ENCODE assay signal across 7 cellular contexts in the genomic region with DNA sequence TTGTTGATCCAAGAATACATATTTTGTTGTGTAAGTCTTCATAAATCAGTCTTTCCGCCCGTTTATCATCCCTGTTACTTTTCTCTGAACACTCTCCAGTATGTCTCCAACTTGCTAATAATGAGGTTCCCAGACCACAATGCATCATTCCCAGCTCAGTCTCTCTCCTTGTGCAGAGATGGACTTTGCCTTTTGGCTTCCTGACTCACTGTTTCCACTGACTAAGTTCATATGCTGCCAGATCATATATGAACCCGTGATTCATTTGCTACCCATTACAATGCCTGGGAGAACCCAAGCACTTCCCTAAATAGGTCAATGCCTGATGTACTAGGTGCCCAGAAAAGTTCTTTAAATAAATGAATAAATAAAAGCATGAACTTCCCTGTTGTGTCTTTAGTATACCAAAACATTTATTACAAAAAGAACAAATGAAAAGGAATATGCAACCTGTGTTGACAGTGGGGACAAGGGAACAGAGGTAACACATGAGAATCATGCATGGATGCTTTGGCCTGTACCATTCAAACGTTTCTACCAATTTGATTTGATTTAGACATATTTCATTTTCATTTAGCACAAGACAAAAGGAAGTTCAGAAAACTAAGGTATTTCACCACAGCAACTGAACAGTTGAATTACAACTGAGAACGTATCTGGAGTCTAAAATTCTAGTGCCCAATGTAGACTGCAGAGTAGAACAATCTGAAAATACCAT.
DNase-seq lines count a peak whose midpoint lies in the region; ATAC-seq and TF ChIP-seq lines count a peak whose summit lies in the region.

No MANE protein-coding gene starts in this region.

- no peaks in the 10 kb centered on the region for H3K9me3 ChIP-seq in left lung
- no peaks in the 10 kb centered on the region for H3K9me3 ChIP-seq in prostate gland

- H3K36me3 ChIP-seq in left lung (no peaks in the 10 kb centered on the region), prostate gland (no peaks in the 10 kb centered on the region)

- H3K27ac ChIP-seq in left lung: no peak overlapping the region
- H3K27ac ChIP-seq in prostate gland: no peak overlapping the region

- H3K4me3 ChIP-seq in left lung (no peak overlapping the region), prostate gland (no peak overlapping the region)

- intact Hi-C loops in left lung (cut with DNase I) (no loop called here), prostate gland (cut with DNase I) (no loop called here)

- 48% methylated on average over 5 of the region's 5 CpGs for WGBS in prostate gland

- H3K4me1 ChIP-seq in left lung (peaks cover 0 to 6% of the 10 kb centered on the region in 2 donors), prostate gland (replicated peaks) (no peaks in the 10 kb centered on the region)

- ATAC-seq in GM18508 (IDR thresholded peaks at IDR 0.05; ENCODE audit: insufficient read depth, unreplicated experiment): peak; percentile 54
- ATAC-seq in HG02759 (IDR thresholded peaks at IDR 0.05; ENCODE audit: unreplicated experiment): peak; percentile 70
- peak; percentile 90 for ATAC-seq in SK-N-SH treated with all-trans-retinoic acid at 6 μM for 48 hours
- ATAC-seq in left lung: peak; percentile 74
- no peak for ATAC-seq in HG03135 (IDR thresholded peaks at IDR 0.05; ENCODE audit: unreplicated experiment)

- TF ChIP-seq CTCF in left lung (IDR thresholded peaks at IDR 0.05) (no peak), prostate gland (IDR thresholded peaks at IDR 0.05) (no peak)

- no peak for DNase-seq in left lung
- no peak for DNase-seq in prostate gland (ENCODE audit: low spot score)
- no peak for DNase-seq in NCI-H2227 (lab: John Stamatoyannopoulos, UW; ENCODE audit: unreplicated experiment)

- H3K27me3 ChIP-seq in left lung (no peaks in the 10 kb centered on the region), prostate gland (replicated peaks; ENCODE audit: insufficient read depth) (no peaks in the 10 kb centered on the region)

- no peak for TF ChIP-seq POLR2A in prostate gland (IDR thresholded peaks at IDR 0.05)

TF ChIP-seq in SK-N-SH treated with all-trans-retinoic acid at 6 μM for 48 hours, 23 proteins besides CTCF, POLR2A, EP300 and RAD21:
- TF ChIP-seq ISL1 (CRISPR knock-in tag; IDR thresholded peaks at IDR 0.05) (peak; percentile 68), ZFP30 (CRISPR knock-in tag; IDR thresholded peaks at IDR 0.05) (no peak)
TF ChIP-seq in SK-N-SH treated with all-trans-retinoic acid at 6 μM for 48 hours: peak in this region for 1.
